ENCODE assay signal across 1 cellular context in genomic region chr11:93017821-93018690, GRCh38.
TF ChIP-seq lines count a peak whose summit lies in the region.

No MANE protein-coding gene starts in this region.

TF ChIP-seq in Ishikawa, 13 proteins besides CTCF, POLR2A, EP300 and RAD21 (continued from another document):
- TF ChIP-seq REST (IDR thresholded peaks at IDR 0.05; ENCODE audit: low read depth), result no peak
- TF ChIP-seq YY1 (IDR thresholded peaks at IDR 0.05; ENCODE audit: low read depth), result no peak
- no peak for TF ChIP-seq CREB1 (IDR thresholded peaks at IDR 0.05; ENCODE audit: low read depth)
- TF ChIP-seq TCF12 (IDR thresholded peaks at IDR 0.05; ENCODE audit: low read depth), result no peak
- TF ChIP-seq USF1 (IDR thresholded peaks at IDR 0.05), result no peak
- TF ChIP-seq FOXM1 (IDR thresholded peaks at IDR 0.05; ENCODE audit: borderline replicate concordance, low read depth), result no peak
- TF ChIP-seq TAF1 (IDR thresholded peaks at IDR 0.05; ENCODE audit: low read depth), result no peak
- TF ChIP-seq MAX (IDR thresholded peaks at IDR 0.05), result no peak
- TF ChIP-seq NFIC (IDR thresholded peaks at IDR 0.05), result no peak
